ENCODE assay signal across 25 cellular contexts in the genomic region with DNA sequence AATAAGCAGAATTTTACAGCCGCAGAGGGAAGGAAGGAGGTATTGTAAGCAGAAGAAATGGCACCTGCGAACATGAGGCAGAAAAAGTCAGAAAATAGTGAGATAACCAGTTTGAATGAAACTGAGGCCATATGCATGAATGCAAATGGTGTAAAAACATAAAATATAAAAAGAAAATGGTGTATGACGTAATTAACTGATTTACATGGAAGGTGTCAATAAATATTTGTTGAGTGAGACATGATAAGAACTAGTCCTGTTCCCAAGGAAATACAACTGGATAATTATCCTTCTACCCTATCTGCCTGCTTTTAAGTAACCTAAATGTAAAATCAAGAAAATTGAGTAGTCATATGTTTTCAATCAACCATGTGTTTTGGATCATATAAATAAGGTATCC.
A peak's percentile ranks its signal among the peaks of the same experiment; 100 is the strongest.
DNase-seq lines count a peak whose midpoint lies in the region; ATAC-seq, FAIRE-seq and TF ChIP-seq lines count a peak whose summit lies in the region.
"Had no signal": no experiment of that assay in that cellular context is flagged by ENCODE, and none has a peak within 500 bp of the region (broad histone marks: within the 10 kb centered on the region; RNA-seq: fewer than 3 reads in every experiment).

No MANE protein-coding gene starts in this region.

- H3K9me2 ChIP-seq in Karpas-422 (replicated peaks; ENCODE audit: insufficient read depth, low read length): no peaks in the 10 kb centered on the region

- H4K20me1 ChIP-seq in HepG2 (ENCODE audit: insufficient read depth, low read length): no peaks in the 10 kb centered on the region
- H4K20me1 ChIP-seq in Karpas-422 (ENCODE audit: insufficient read depth, low read depth, low read length): no peaks in the 10 kb centered on the region
- H4K20me1 ChIP-seq: BLaER1 had no signal

- no peak overlapping the region for H3K27ac ChIP-seq in HepG2 (ENCODE audit: extremely low read length, insufficient read depth, low read length)
- H3K27ac ChIP-seq in right lobe of liver: no peak overlapping the region
- H3K27ac ChIP-seq in VCaP: peak overlapping the region; percentile 60
- H3K27ac ChIP-seq in Karpas-422 (ENCODE audit: low read length): no peak overlapping the region
- H3K27ac ChIP-seq: BLaER1 had no signal

- no peak for FAIRE-seq in HepG2 (lab: Jason Lieb, UNC)
- FAIRE-seq: A204.1, GM12878, GM12892, GM18507 had no signal

- no peaks in the 10 kb centered on the region for H3K9me3 ChIP-seq in HepG2 (ENCODE audit: low read length)
- H3K9me3 ChIP-seq in right lobe of liver: no peaks in the 10 kb centered on the region
- H3K9me3 ChIP-seq in Karpas-422 (ENCODE audit: low read length): no peaks in the 10 kb centered on the region
- H3K9me3 ChIP-seq: BE2C, BLaER1 had no signal

- no peaks in the 10 kb centered on the region for H3K4me1 ChIP-seq in HepG2 (ENCODE audit: insufficient read depth, low read length)
- no peaks in the 10 kb centered on the region for H3K4me1 ChIP-seq in right lobe of liver
- no peaks in the 10 kb centered on the region for H3K4me1 ChIP-seq in Karpas-422 (ENCODE audit: low read length)
- H3K4me1 ChIP-seq: BE2C, BLaER1 had no signal

- WGBS in HepG2 (ENCODE audit: low lambda C conversion rate): 13% methylated on average over 3 of the region's 3 CpGs
- 81% methylated on average over 3 of the region's 3 CpGs for WGBS in right lobe of liver (ENCODE audit: insufficient coverage, low coverage, low lambda C conversion rate, missing lambda C conversion rate)

- TF ChIP-seq CTCF in HepG2 (CRISPR knock-in tag; IDR thresholded peaks at IDR 0.05) (no peak), right lobe of liver (IDR thresholded peaks at IDR 0.05) (no peak), VCaP (conservative IDR thresholded peaks at IDR 0.05) (no peak)

- H3K4me2 ChIP-seq in HepG2 (ENCODE audit: low read depth, low read length): no peak overlapping the region
- H3K4me2 ChIP-seq in Karpas-422 (ENCODE audit: low read depth, low read length, poor library complexity, severe bottlenecking): no peak overlapping the region
- H3K4me2 ChIP-seq: BLaER1 had no signal

- H3K79me2 ChIP-seq in HepG2 (ENCODE audit: insufficient read depth, low read length) (no peaks in the 10 kb centered on the region), Karpas-422 (ENCODE audit: low read length) (no peaks in the 10 kb centered on the region)

- in situ Hi-C loops in HepG2 (cut with HindIII; ENCODE audit: extremely low pct_ligation_motif_present, low pct_unique_long_range_greater_than_20kb): no loop called here

- CTCF ChIA-PET in HepG2 (lab: Yijun Ruan, JAX; ENCODE audit: low intra/inter-chr PET ratio, low total read pairs): no interaction called here

- POLR2A ChIA-PET in HepG2 (lab: Yijun Ruan, JAX): no interaction called here

- BruUV-seq in HepG2 (replicated peaks; lab: Mats Ljungman, UMichigan): no TSS peak

- H2AFZ ChIP-seq in HepG2 (ENCODE audit: low read length) (no peak overlapping the region), Karpas-422 (ENCODE audit: low read length) (no peak overlapping the region)

- intact Hi-C loops in HepG2 (cut with micrococcal nuclease; ENCODE audit: unreplicated experiment): no loop called here
- intact Hi-C loops in right lobe of liver (cut with DNase I): no loop called here

- DNase-seq in HepG2 (ENCODE audit: low spot score) (no peak), right lobe of liver (no peak), Karpas-422 (no peak)
- DNase-seq: 8988T; ACHN; BE2C; C1 segment of cervical spinal cord; CD4-positive, alpha-beta memory T cell; CD4-positive, CD25-positive, alpha-beta regulatory T cell; CD8-positive, alpha-beta memory T cell; COR-L47; DMS 273 treated with DMSO at 0.1 percent for 48 hours; DMS153; DMS53; DMS79; DND-41; EL; GDM1 had no signal

- no peak for TF ChIP-seq EP300 in HepG2 (IDR thresholded peaks at IDR 0.05; ENCODE audit: low read depth in 2 of 2, low read length in 2 of 2)
- no peak for TF ChIP-seq EP300 in HepG2 (CRISPR knock-in tag; IDR thresholded peaks at IDR 0.05; ENCODE audit: borderline replicate concordance)

- H3K4me3 ChIP-seq in HepG2 (replicated peaks in 1 of 3; ENCODE audit: insufficient read depth in 1 of 3, low read depth in 2 of 3, low read length in 3 of 3) (no peak overlapping the region), right lobe of liver (no peak overlapping the region), Karpas-422 (ENCODE audit: low read length) (no peak overlapping the region)
- H3K4me3 ChIP-seq: BLaER1, GM12878 had no signal

- TF ChIP-seq POLR2A in HepG2 (IDR thresholded peaks at IDR 0.05; ENCODE audit: insufficient read depth in 1 of 2, low read depth in 2 of 2, low read length in 2 of 2) (no peak), right lobe of liver (IDR thresholded peaks at IDR 0.05) (no peak)

- H3K27me3 ChIP-seq in HepG2 (ENCODE audit: control insufficient read depth in 1 of 2, insufficient read depth in 2 of 2, low read length in 2 of 2) (no peaks in the 10 kb centered on the region), right lobe of liver (no peaks in the 10 kb centered on the region), Karpas-422 (ENCODE audit: low read length) (no peaks in the 10 kb centered on the region)
- H3K27me3 ChIP-seq: BE2C, BLaER1 had no signal

- H3K36me3 ChIP-seq in HepG2 (replicated peaks in 1 of 2; ENCODE audit: control insufficient read depth in 1 of 2, insufficient read depth in 2 of 2, low read length in 2 of 2) (no peaks in the 10 kb centered on the region), right lobe of liver (no peaks in the 10 kb centered on the region), Karpas-422 (ENCODE audit: insufficient read depth, low read length) (no peaks in the 10 kb centered on the region)
- H3K36me3 ChIP-seq: BE2C, BLaER1 had no signal

- H3K9ac ChIP-seq in HepG2 (ENCODE audit: insufficient read depth, low read depth, low read length): no peak overlapping the region
- no peak overlapping the region for H3K9ac ChIP-seq in Karpas-422 (ENCODE audit: low read length)
- H3K9ac ChIP-seq: BLaER1 had no signal

- no peak for ATAC-seq in HepG2
- no peak for ATAC-seq in right lobe of liver
- ATAC-seq in HG03175 (IDR thresholded peaks at IDR 0.05; ENCODE audit: unreplicated experiment): no peak
- ATAC-seq: GM12878 had no signal

- no peak for TF ChIP-seq RAD21 in HepG2 (CRISPR knock-in tag; IDR thresholded peaks at IDR 0.05)

TF ChIP-seq in HepG2, 621 proteins besides CTCF, POLR2A, EP300 and RAD21:
- TF ChIP-seq HDAC1 (CRISPR knock-in tag; IDR thresholded peaks at IDR 0.05) (no peak), ZNF30 (CRISPR knock-in tag; IDR thresholded peaks at IDR 0.05) (no peak), CREB1 (IDR thresholded peaks at IDR 0.05) (peak; percentile 55; the same call in 1 of the 2 replicates), CREB1 (CRISPR knock-in tag; IDR thresholded peaks at IDR 0.05) (no peak), ATF7 (IDR thresholded peaks at IDR 0.05) (peak; percentile 95), ATF7 (CRISPR knock-in tag; IDR thresholded peaks at IDR 0.05) (no peak), KLF9 (CRISPR knock-in tag; IDR thresholded peaks at IDR 0.05; ENCODE audit: low read depth) (no peak)
